In genomic region chr2:196927318-196928225, GRCh38 we compare ENCODE assay signal across 1 cellular context.
TF ChIP-seq lines count a peak whose summit lies in the region.

No MANE protein-coding gene starts in this region.

TF ChIP-seq in GM23338, 12 proteins besides CTCF, POLR2A, EP300 and RAD21 (continued from another document):
- TF ChIP-seq, protein P1, sequence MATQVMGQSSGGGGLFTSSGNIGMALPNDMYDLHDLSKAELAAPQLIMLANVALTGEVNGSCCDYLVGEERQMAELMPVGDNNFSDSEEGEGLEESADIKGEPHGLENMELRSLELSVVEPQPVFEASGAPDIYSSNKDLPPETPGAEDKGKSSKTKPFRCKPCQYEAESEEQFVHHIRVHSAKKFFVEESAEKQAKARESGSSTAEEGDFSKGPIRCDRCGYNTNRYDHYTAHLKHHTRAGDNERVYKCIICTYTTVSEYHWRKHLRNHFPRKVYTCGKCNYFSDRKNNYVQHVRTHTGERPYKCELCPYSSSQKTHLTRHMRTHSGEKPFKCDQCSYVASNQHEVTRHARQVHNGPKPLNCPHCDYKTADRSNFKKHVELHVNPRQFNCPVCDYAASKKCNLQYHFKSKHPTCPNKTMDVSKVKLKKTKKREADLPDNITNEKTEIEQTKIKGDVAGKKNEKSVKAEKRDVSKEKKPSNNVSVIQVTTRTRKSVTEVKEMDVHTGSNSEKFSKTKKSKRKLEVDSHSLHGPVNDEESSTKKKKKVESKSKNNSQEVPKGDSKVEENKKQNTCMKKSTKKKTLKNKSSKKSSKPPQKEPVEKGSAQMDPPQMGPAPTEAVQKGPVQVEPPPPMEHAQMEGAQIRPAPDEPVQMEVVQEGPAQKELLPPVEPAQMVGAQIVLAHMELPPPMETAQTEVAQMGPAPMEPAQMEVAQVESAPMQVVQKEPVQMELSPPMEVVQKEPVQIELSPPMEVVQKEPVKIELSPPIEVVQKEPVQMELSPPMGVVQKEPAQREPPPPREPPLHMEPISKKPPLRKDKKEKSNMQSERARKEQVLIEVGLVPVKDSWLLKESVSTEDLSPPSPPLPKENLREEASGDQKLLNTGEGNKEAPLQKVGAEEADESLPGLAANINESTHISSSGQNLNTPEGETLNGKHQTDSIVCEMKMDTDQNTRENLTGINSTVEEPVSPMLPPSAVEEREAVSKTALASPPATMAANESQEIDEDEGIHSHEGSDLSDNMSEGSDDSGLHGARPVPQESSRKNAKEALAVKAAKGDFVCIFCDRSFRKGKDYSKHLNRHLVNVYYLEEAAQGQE (IDR thresholded peaks at IDR 0.05; ENCODE audit: unreplicated experiment): no peak
- TF ChIP-seq POLR2AphosphoS5 (IDR thresholded peaks at IDR 0.05; ENCODE audit: low read depth) (no peak), CREB1 (CRISPR knock-in tag; IDR thresholded peaks at IDR 0.05; ENCODE audit: low read depth) (peak; percentile 51; the same call in 1 of the 2 replicates)
- TF ChIP-seq, protein P2, sequence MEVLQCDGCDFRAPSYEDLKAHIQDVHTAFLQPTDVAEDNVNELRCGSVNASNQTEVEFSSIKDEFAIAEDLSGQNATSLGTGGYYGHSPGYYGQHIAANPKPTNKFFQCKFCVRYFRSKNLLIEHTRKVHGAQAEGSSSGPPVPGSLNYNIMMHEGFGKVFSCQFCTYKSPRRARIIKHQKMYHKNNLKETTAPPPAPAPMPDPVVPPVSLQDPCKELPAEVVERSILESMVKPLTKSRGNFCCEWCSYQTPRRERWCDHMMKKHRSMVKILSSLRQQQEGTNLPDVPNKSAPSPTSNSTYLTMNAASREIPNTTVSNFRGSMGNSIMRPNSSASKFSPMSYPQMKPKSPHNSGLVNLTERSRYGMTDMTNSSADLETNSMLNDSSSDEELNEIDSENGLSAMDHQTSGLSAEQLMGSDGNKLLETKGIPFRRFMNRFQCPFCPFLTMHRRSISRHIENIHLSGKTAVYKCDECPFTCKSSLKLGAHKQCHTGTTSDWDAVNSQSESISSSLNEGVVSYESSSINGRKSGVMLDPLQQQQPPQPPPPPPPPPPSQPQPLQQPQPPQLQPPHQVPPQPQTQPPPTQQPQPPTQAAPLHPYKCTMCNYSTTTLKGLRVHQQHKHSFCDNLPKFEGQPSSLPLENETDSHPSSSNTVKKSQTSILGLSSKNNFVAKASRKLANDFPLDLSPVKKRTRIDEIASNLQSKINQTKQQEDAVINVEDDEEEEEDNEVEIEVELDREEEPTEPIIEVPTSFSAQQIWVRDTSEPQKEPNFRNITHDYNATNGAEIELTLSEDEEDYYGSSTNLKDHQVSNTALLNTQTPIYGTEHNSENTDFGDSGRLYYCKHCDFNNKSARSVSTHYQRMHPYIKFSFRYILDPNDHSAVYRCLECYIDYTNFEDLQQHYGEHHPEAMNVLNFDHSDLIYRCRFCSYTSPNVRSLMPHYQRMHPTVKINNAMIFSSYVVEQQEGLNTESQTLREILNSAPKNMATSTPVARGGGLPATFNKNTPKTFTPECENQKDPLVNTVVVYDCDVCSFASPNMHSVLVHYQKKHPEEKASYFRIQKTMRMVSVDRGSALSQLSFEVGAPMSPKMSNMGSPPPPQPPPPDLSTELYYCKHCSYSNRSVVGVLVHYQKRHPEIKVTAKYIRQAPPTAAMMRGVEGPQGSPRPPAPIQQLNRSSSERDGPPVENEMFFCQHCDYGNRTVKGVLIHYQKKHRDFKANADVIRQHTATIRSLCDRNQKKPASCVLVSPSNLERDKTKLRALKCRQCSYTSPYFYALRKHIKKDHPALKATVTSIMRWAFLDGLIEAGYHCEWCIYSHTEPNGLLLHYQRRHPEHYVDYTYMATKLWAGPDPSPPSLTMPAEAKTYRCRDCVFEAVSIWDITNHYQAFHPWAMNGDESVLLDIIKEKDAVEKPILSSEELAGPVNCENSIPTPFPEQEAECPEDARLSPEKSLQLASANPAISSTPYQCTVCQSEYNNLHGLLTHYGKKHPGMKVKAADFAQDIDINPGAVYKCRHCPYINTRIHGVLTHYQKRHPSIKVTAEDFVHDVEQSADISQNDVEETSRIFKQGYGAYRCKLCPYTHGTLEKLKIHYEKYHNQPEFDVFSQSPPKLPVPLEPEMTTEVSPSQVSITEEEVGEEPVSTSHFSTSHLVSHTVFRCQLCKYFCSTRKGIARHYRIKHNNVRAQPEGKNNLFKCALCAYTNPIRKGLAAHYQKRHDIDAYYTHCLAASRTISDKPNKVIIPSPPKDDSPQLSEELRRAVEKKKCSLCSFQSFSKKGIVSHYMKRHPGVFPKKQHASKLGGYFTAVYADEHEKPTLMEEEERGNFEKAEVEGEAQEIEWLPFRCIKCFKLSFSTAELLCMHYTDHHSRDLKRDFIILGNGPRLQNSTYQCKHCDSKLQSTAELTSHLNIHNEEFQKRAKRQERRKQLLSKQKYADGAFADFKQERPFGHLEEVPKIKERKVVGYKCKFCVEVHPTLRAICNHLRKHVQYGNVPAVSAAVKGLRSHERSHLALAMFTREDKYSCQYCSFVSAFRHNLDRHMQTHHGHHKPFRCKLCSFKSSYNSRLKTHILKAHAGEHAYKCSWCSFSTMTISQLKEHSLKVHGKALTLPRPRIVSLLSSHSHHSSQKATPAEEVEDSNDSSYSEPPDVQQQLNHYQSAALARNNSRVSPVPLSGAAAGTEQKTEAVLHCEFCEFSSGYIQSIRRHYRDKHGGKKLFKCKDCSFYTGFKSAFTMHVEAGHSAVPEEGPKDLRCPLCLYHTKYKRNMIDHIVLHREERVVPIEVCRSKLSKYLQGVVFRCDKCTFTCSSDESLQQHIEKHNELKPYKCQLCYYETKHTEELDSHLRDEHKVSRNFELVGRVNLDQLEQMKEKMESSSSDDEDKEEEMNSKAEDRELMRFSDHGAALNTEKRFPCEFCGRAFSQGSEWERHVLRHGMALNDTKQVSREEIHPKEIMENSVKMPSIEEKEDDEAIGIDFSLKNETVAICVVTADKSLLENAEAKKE (CRISPR knock-in tag; IDR thresholded peaks at IDR 0.05): no peak
